Comparison of ENCODE assay signal across 10 cellular contexts in genomic region chr3:39105687-39106063, GRCh38. TPM values are rescaled to one million over a fixed set of nuclear protein-coding genes. Genes with fewer than 3 reads are reported as not detected.
DNase-seq lines count a peak whose midpoint lies in the region; ATAC-seq and TF ChIP-seq lines count a peak whose summit lies in the region.
"Had no signal": no experiment of that assay in that cellular context is flagged by ENCODE, and none has a peak within 500 bp of the region (broad histone marks: within the 10 kb centered on the region; RNA-seq: fewer than 3 reads in every experiment).

No MANE protein-coding gene starts in this region.

- no peaks in the 10 kb centered on the region for H3K36me3 Mint-ChIP-seq in activated naive CD4-positive, alpha-beta T cell treated with anti-CD3 and anti-CD28 coated beads, Interleukin-2, amount 50 U/mL, for 24 hours
- peaks cover 7% of the 10 kb centered on the region for H3K36me3 Mint-ChIP-seq in activated T-helper 17 cell treated with anti-CD3 and anti-CD28 coated beads, Interleukin-2, amount 50 U/mL, for 72 hours (ENCODE audit: low read depth)
- peaks cover 8% of the 10 kb centered on the region for H3K36me3 Mint-ChIP-seq in memory B cell

- no peak for TF ChIP-seq EP300 in tibial nerve (IDR thresholded peaks at IDR 0.05)

- peaks cover 0 to 23% (median 0%) of the 10 kb centered on the region in 3 donors for H3K36me3 ChIP-seq in tibial nerve

- peak overlapping the region; percentile 89 for H3K4me3 Mint-ChIP-seq in activated naive CD4-positive, alpha-beta T cell treated with anti-CD3 and anti-CD28 coated beads, Interleukin-2, amount 50 U/mL, for 24 hours
- H3K4me3 Mint-ChIP-seq in activated T-helper 17 cell treated with anti-CD3 and anti-CD28 coated beads, Interleukin-2, amount 50 U/mL, for 72 hours: peak overlapping the region; percentile 96
- H3K4me3 Mint-ChIP-seq in memory B cell: peak overlapping the region; percentile 83

- WGBS in tibial nerve, 2 donors: 68 to 76% methylated on average over 3 of the region's 3 CpGs

- H3K4me3 ChIP-seq in tibial nerve: peak overlapping the region in 1 of 4 donors; percentile 82

- peak overlapping the region in 3 of 4 donors; percentile 96 to 99 (median 97) for H3K27ac ChIP-seq in tibial nerve

- H3K9me3 Mint-ChIP-seq in activated naive CD4-positive, alpha-beta T cell treated with anti-CD3 and anti-CD28 coated beads, Interleukin-2, amount 50 U/mL, for 24 hours: no peaks in the 10 kb centered on the region
- H3K9me3 Mint-ChIP-seq in activated T-helper 17 cell treated with anti-CD3 and anti-CD28 coated beads, Interleukin-2, amount 50 U/mL, for 72 hours: no peaks in the 10 kb centered on the region
- no peaks in the 10 kb centered on the region for H3K9me3 Mint-ChIP-seq in memory B cell

- no peak for ATAC-seq in activated T-helper 17 cell treated with anti-CD3 and anti-CD28 coated beads, Interleukin-2, amount 50 U/mL, for 72 hours (replicated peaks)
- ATAC-seq in memory B cell (ENCODE audit: low read depth): no peak

- H3K27me3 Mint-ChIP-seq in activated naive CD4-positive, alpha-beta T cell treated with anti-CD3 and anti-CD28 coated beads, Interleukin-2, amount 50 U/mL, for 24 hours: no peaks in the 10 kb centered on the region
- no peaks in the 10 kb centered on the region for H3K27me3 Mint-ChIP-seq in activated T-helper 17 cell treated with anti-CD3 and anti-CD28 coated beads, Interleukin-2, amount 50 U/mL, for 72 hours
- no peaks in the 10 kb centered on the region for H3K27me3 Mint-ChIP-seq in memory B cell

- TF ChIP-seq POLR2A in tibial nerve (IDR thresholded peaks at IDR 0.05): no peak

- no peaks in the 10 kb centered on the region for H3K9me3 ChIP-seq in tibial nerve

- no peak for DNase-seq in activated naive CD4-positive, alpha-beta T cell (lab: John Stamatoyannopoulos, UW)
- DNase-seq in memory B cell (ENCODE audit: low spot score in 2 of 2) (no peak), tibial nerve (ENCODE audit: low spot score in 2 of 2) (no peak), CD1c-positive myeloid dendritic cell (ENCODE audit: extremely low spot score) (no peak), HuH-7 (ENCODE audit: low spot score) (no peak)
- DNase-seq in stimulated activated CD4-positive, alpha-beta T cell treated with anti-CD3 and anti-CD28 coated beads, Interleukin-1b, Interleukin-23, amount 100 ng/mL, for 48 hours: no peak
- DNase-seq: KG1, retina had no signal

- H3K4me1 ChIP-seq in tibial nerve: peaks cover 0 to 67% (median 30%) of the 10 kb centered on the region in 4 donors

- TF ChIP-seq CTCF in tibial nerve (IDR thresholded peaks at IDR 0.05): no peak

- H3K27me3 ChIP-seq in tibial nerve: no peaks in the 10 kb centered on the region

- peak overlapping the region; percentile 80 for H3K27ac Mint-ChIP-seq in activated naive CD4-positive, alpha-beta T cell treated with anti-CD3 and anti-CD28 coated beads, Interleukin-2, amount 50 U/mL, for 24 hours
- peak overlapping the region; percentile 92 for H3K27ac Mint-ChIP-seq in activated T-helper 17 cell treated with anti-CD3 and anti-CD28 coated beads, Interleukin-2, amount 50 U/mL, for 72 hours
- H3K27ac Mint-ChIP-seq in memory B cell: peak overlapping the region; percentile 15

- H3K4me1 Mint-ChIP-seq in activated naive CD4-positive, alpha-beta T cell treated with anti-CD3 and anti-CD28 coated beads, Interleukin-2, amount 50 U/mL, for 24 hours: peaks cover 61% of the 10 kb centered on the region
- H3K4me1 Mint-ChIP-seq in activated T-helper 17 cell treated with anti-CD3 and anti-CD28 coated beads, Interleukin-2, amount 50 U/mL, for 72 hours: peaks cover 55% of the 10 kb centered on the region
- H3K4me1 Mint-ChIP-seq in memory B cell: peaks cover 55% of the 10 kb centered on the region

RNA-seq across cellular contexts. Expression of gene GORASP1, which starts 1.8 kb away (rescaled TPM):
- 10 to 100 TPM; 21.2 to 24.2 TPM for total RNA-seq in activated T-helper 17 cell treated with anti-CD3 and anti-CD28 coated beads, Interleukin-2, amount 50 U/mL, for 72 hours
- 10 to 100 TPM; 45.8 to 72.9 (median 61.9) TPM for total RNA-seq in tibial nerve

RNA-seq across cellular contexts. Expression of gene TTC21A, which starts 1.8 kb away (rescaled TPM):
- 1 to 10 TPM; 2.7 to 4.7 TPM for total RNA-seq in activated T-helper 17 cell treated with anti-CD3 and anti-CD28 coated beads, Interleukin-2, amount 50 U/mL, for 72 hours
- total RNA-seq in tibial nerve: 10 to 100 TPM; 11.5 to 21.6 (median 12.8) TPM

RNA-seq across cellular contexts. Expression of gene CSRNP1, which starts 47.7 kb away (rescaled TPM):
- 100 to 1,000 TPM in 1 of 2 donors, 10 to 100 TPM in 1; 42.9 to 145 TPM for total RNA-seq in activated T-helper 17 cell treated with anti-CD3 and anti-CD28 coated beads, Interleukin-2, amount 50 U/mL, for 72 hours
- 10 to 100 TPM; 48.3 to 72.8 (median 66.0) TPM for total RNA-seq in tibial nerve

RNA-seq across cellular contexts. Expression of gene WDR48, which starts 53.9 kb away (rescaled TPM):
- total RNA-seq in activated T-helper 17 cell treated with anti-CD3 and anti-CD28 coated beads, Interleukin-2, amount 50 U/mL, for 72 hours: 10 to 100 TPM; 56.6 to 81.1 TPM
- total RNA-seq in tibial nerve: 10 to 100 TPM; 25.2 to 42.6 (median 36.5) TPM

RNA-seq across cellular contexts. Expression of gene SCN11A, which starts 53.9 kb away (rescaled TPM):
- total RNA-seq in activated T-helper 17 cell treated with anti-CD3 and anti-CD28 coated beads, Interleukin-2, amount 50 U/mL, for 72 hours: under 1 TPM; 0.21 to 0.22 TPM
- under 1 TPM; 0.21 to 0.98 (median 0.59) TPM for total RNA-seq in tibial nerve

Comparison
In these comparisons a context has a peak if more than half of its experiments do, and no peak if none do; other contexts are left out.
1. H3K27ac Mint-ChIP-seq: peak in every context shown above with its lines; median percentile 92 in activated T-helper 17 cell treated with anti-CD3 and anti-CD28 coated beads, Interleukin-2, amount 50 U/mL, for 72 hours; 80 in activated naive CD4-positive, alpha-beta T cell treated with anti-CD3 and anti-CD28 coated beads, Interleukin-2, amount 50 U/mL, for 24 hours; 15 in memory B cell.